Comparison of ENCODE assay signal across 9 cellular contexts in the genomic region with DNA sequence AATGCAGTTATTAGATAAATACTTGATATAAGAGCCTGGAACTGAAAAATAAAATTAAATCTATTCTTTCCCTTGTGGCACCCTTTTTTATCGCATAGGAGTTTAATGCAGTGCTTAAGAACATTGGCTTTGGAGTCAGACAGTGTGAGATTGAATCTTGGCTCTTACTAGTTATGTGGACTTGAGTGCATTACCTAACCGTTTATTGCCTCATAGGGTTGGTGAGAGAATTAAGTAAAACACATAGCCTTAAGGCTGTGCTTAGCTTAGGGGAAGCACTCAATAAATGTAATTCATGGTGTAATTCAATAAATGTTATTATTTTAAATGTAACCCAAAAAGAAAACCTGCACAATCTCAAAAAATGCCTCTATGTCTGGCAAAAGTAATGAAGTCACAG. TPM values are rescaled to one million over a fixed set of nuclear protein-coding genes. Genes with fewer than 3 reads are reported as not detected.
DNase-seq lines count a peak whose midpoint lies in the region; ATAC-seq and TF ChIP-seq lines count a peak whose summit lies in the region.
"Had no signal": no experiment of that assay in that cellular context is flagged by ENCODE, and none has a peak within 500 bp of the region (broad histone marks: within the 10 kb centered on the region; RNA-seq: fewer than 3 reads in every experiment).

No MANE protein-coding gene starts in this region.

- H3K36me3 ChIP-seq in SK-N-SH (replicated peaks in 1 of 2; ENCODE audit: control insufficient read depth in 1 of 2, insufficient read depth in 2 of 2, low read length in 1 of 2) = peaks cover 2 to 18% of the 10 kb centered on the region in 2 experiments
- no peaks in the 10 kb centered on the region for H3K36me3 ChIP-seq in thoracic aorta

- 47% methylated on average over 2 of the region's 2 CpGs for WGBS in SK-N-SH (ENCODE audit: low lambda C conversion rate)

- no peak for DNase-seq in activated CD4-positive, alpha-beta T cell treated with anti-CD3 and anti-CD28 coated beads for 36 hours
- DNase-seq in activated CD4-positive, alpha-beta T cell treated with anti-CD3 and anti-CD28 coated beads for 4 hours = no peak
- no peak for DNase-seq in SK-N-SH
- DNase-seq in fibroblast of gingiva (ENCODE audit: low read depth) = peak; percentile 79
- no peak for DNase-seq in thoracic aorta (ENCODE audit: low spot score)
- DNase-seq in effector CD8-positive, alpha-beta T cell (lab: John Stamatoyannopoulos, UW) = no peak
- DNase-seq: COR-L47 had no signal

- no peaks in the 10 kb centered on the region for H3K9me3 ChIP-seq in SK-N-SH
- H3K9me3 ChIP-seq in thoracic aorta = no peaks in the 10 kb centered on the region

- H3K4me2 ChIP-seq in SK-N-SH = peak overlapping the region; percentile 94

- H3K4me3 ChIP-seq in SK-N-SH (ENCODE audit: low read depth in 2 of 2, low read length in 1 of 2) (peak overlapping the region; percentile 70 to 98), thoracic aorta (peak overlapping the region; percentile 96)

- intact Hi-C loops in activated CD4-positive, alpha-beta T cell treated with anti-CD3 and anti-CD28 coated beads for 36 hours (cut with DNase I, micrococcal nuclease) = no loop called here

- CTCF ChIA-PET in activated CD4-positive, alpha-beta T cell treated with anti-CD3 and anti-CD28 coated beads for 36 hours (lab: Charles Lee) = interaction anchor here (0.5 to 13.3 kb wide), 12 partner anchors 10 to 251 kb away, joined by 3 to 381 read pairs (median 3); no protein-coding TSS in a partner anchor
- CTCF ChIA-PET in SK-N-SH (lab: Yijun Ruan, JAX) = interaction anchor here (1.1 to 8.5 kb wide), 9 partner anchors 10 to 645 kb away, joined by 3 to 346 read pairs (median 17); no protein-coding TSS in a partner anchor

- H3F3A ChIP-seq in SK-N-SH (replicated peaks; ENCODE audit: insufficient read depth) = peaks cover 7% of the 10 kb centered on the region

- no peaks in the 10 kb centered on the region for H3K9me3 Mint-ChIP-seq in activated CD4-positive, alpha-beta T cell treated with anti-CD3 and anti-CD28 coated beads for 36 hours (ENCODE audit: low read depth)

- peak overlapping the region; percentile 97 for H3K27ac Mint-ChIP-seq in activated CD4-positive, alpha-beta T cell treated with anti-CD3 and anti-CD28 coated beads for 36 hours

- H3K9ac ChIP-seq in SK-N-SH = peak overlapping the region; percentile 90

- H3K79me2 ChIP-seq in SK-N-SH (ENCODE audit: insufficient read depth) = peaks cover 76% of the 10 kb centered on the region

- peaks cover 51% of the 10 kb centered on the region for H3K4me1 Mint-ChIP-seq in activated CD4-positive, alpha-beta T cell treated with anti-CD3 and anti-CD28 coated beads for 36 hours

- H3K27me3 Mint-ChIP-seq in activated CD4-positive, alpha-beta T cell treated with anti-CD3 and anti-CD28 coated beads for 36 hours = peaks cover 6% of the 10 kb centered on the region

- H3K36me3 Mint-ChIP-seq in activated CD4-positive, alpha-beta T cell treated with anti-CD3 and anti-CD28 coated beads for 36 hours (ENCODE audit: low read depth) = peaks cover 25% of the 10 kb centered on the region

- H3K27ac ChIP-seq in SK-N-SH (ENCODE audit: low read depth in 2 of 2, low read length in 1 of 2) (peak overlapping the region; percentile 28 to 88; a peak in 3 of 4 replicates), thoracic aorta (peak overlapping the region; percentile 97 to 98)

- peak overlapping the region; percentile 99 for H3K4me3 Mint-ChIP-seq in activated CD4-positive, alpha-beta T cell treated with anti-CD3 and anti-CD28 coated beads for 36 hours

- no peak for TF ChIP-seq RAD21 in SK-N-SH (IDR thresholded peaks at IDR 0.05; ENCODE audit: low read length)

- POLR2A ChIA-PET in activated CD4-positive, alpha-beta T cell treated with anti-CD3 and anti-CD28 coated beads for 36 hours (lab: Charles Lee) = interaction anchor here (0.7 to 6.4 kb wide), 5 partner anchors 26 to 1031 kb away, joined by 3 to 66 read pairs (median 6); no protein-coding TSS in a partner anchor
- POLR2A ChIA-PET in SK-N-SH (lab: Yijun Ruan, JAX) = no interaction called here

- no peaks in the 10 kb centered on the region for H3K27me3 ChIP-seq in SK-N-SH (ENCODE audit: insufficient read depth)
- H3K27me3 ChIP-seq in thoracic aorta (replicated peaks; ENCODE audit: insufficient read depth) = no peaks in the 10 kb centered on the region

- H2AFZ ChIP-seq in SK-N-SH (ENCODE audit: low read depth) = no peak overlapping the region

- H3K4me1 ChIP-seq in SK-N-SH (ENCODE audit: control insufficient read depth in 1 of 2, insufficient read depth in 2 of 2, low read depth in 1 of 2, low read length in 1 of 2) = peaks cover 20 to 27% of the 10 kb centered on the region in 2 experiments; a peak in 3 of 4 replicates
- peaks cover 24 to 60% of the 10 kb centered on the region in 2 donors for H3K4me1 ChIP-seq in thoracic aorta (ENCODE audit: control insufficient read depth in 1 of 2, low read depth in 2 of 2)

- H3K9me2 ChIP-seq in SK-N-SH = no peaks in the 10 kb centered on the region

- ATAC-seq in activated CD4-positive, alpha-beta T cell treated with anti-CD3 and anti-CD28 coated beads for 36 hours = no peak
- ATAC-seq in thoracic aorta (ENCODE audit: insufficient number of reproducible peaks, low FRiP score, low read depth) = peak; percentile 34
- no peak for ATAC-seq in HG03135 (IDR thresholded peaks at IDR 0.05; ENCODE audit: unreplicated experiment)
- no peak for ATAC-seq in GM18909 (IDR thresholded peaks at IDR 0.05; ENCODE audit: poor library complexity, unreplicated experiment)

- TF ChIP-seq CTCF in SK-N-SH (IDR thresholded peaks at IDR 0.05) (no peak), thoracic aorta (IDR thresholded peaks at IDR 0.05) (no peak)

- peaks cover 75% of the 10 kb centered on the region for H4K20me1 ChIP-seq in SK-N-SH (ENCODE audit: insufficient read depth)

- TF ChIP-seq EP300 in SK-N-SH (IDR thresholded peaks at IDR 0.05; ENCODE audit: borderline replicate concordance in 1 of 2, low read depth in 1 of 2, low read length in 1 of 2) = no peak

TF ChIP-seq in SK-N-SH, 30 proteins besides CTCF, POLR2A, EP300 and RAD21:
- no peak for TF ChIP-seq SMC3 (IDR thresholded peaks at IDR 0.05; ENCODE audit: low read depth, low read length)
- TF ChIP-seq, protein P1, sequence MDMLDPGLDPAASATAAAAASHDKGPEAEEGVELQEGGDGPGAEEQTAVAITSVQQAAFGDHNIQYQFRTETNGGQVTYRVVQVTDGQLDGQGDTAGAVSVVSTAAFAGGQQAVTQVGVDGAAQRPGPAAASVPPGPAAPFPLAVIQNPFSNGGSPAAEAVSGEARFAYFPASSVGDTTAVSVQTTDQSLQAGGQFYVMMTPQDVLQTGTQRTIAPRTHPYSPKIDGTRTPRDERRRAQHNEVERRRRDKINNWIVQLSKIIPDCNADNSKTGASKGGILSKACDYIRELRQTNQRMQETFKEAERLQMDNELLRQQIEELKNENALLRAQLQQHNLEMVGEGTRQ (IDR thresholded peaks at IDR 0.05; ENCODE audit: borderline replicate concordance, low read depth, low read length) = no peak
- TF ChIP-seq EZH2phosphoT487 (IDR thresholded peaks at IDR 0.05; ENCODE audit: borderline replicate concordance, low read depth) = no peak
- no peak for TF ChIP-seq RFX5 (IDR thresholded peaks at IDR 0.05; ENCODE audit: low read length)
- no peak for TF ChIP-seq MXI1 (IDR thresholded peaks at IDR 0.05; ENCODE audit: low read depth, low read length)
- TF ChIP-seq, protein P2, sequence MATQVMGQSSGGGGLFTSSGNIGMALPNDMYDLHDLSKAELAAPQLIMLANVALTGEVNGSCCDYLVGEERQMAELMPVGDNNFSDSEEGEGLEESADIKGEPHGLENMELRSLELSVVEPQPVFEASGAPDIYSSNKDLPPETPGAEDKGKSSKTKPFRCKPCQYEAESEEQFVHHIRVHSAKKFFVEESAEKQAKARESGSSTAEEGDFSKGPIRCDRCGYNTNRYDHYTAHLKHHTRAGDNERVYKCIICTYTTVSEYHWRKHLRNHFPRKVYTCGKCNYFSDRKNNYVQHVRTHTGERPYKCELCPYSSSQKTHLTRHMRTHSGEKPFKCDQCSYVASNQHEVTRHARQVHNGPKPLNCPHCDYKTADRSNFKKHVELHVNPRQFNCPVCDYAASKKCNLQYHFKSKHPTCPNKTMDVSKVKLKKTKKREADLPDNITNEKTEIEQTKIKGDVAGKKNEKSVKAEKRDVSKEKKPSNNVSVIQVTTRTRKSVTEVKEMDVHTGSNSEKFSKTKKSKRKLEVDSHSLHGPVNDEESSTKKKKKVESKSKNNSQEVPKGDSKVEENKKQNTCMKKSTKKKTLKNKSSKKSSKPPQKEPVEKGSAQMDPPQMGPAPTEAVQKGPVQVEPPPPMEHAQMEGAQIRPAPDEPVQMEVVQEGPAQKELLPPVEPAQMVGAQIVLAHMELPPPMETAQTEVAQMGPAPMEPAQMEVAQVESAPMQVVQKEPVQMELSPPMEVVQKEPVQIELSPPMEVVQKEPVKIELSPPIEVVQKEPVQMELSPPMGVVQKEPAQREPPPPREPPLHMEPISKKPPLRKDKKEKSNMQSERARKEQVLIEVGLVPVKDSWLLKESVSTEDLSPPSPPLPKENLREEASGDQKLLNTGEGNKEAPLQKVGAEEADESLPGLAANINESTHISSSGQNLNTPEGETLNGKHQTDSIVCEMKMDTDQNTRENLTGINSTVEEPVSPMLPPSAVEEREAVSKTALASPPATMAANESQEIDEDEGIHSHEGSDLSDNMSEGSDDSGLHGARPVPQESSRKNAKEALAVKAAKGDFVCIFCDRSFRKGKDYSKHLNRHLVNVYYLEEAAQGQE (IDR thresholded peaks at IDR 0.05; ENCODE audit: low read depth, low read length) = no peak
- no peak for TF ChIP-seq MEF2A (IDR thresholded peaks at IDR 0.05; ENCODE audit: borderline replicate concordance, low read depth)
- no peak for TF ChIP-seq TAF1 (IDR thresholded peaks at IDR 0.05; ENCODE audit: borderline replicate concordance, low read depth, low read length)
- no peak for TF ChIP-seq NFIC (IDR thresholded peaks at IDR 0.05; ENCODE audit: borderline replicate concordance)

RNA-seq across cellular contexts. Expression of a gene that starts 2.6 kb away (rescaled TPM):
- 10 to 100 TPM; 43.2 to 50.9 TPM for total RNA-seq in activated CD4-positive, alpha-beta T cell treated with anti-CD3 and anti-CD28 coated beads for 36 hours
- 47.8 and 52.0 TPM in 2 replicates for polyA plus RNA-seq in SK-N-SH (2012; rRNA removed)
- polyA plus RNA-seq in SK-N-SH (2012; cell fraction: cytosol; rRNA removed) = 74.7 and 89.6 TPM in 2 replicates
- 34.1 and 67.1 TPM in 2 replicates for polyA plus RNA-seq in SK-N-SH (2012; cell fraction: nucleus; rRNA removed)
- total RNA-seq in thoracic aorta = 10 to 100 TPM; 42.4 to 55.5 TPM
